8 cellular contexts compared by ENCODE assay signal in the genomic region with DNA sequence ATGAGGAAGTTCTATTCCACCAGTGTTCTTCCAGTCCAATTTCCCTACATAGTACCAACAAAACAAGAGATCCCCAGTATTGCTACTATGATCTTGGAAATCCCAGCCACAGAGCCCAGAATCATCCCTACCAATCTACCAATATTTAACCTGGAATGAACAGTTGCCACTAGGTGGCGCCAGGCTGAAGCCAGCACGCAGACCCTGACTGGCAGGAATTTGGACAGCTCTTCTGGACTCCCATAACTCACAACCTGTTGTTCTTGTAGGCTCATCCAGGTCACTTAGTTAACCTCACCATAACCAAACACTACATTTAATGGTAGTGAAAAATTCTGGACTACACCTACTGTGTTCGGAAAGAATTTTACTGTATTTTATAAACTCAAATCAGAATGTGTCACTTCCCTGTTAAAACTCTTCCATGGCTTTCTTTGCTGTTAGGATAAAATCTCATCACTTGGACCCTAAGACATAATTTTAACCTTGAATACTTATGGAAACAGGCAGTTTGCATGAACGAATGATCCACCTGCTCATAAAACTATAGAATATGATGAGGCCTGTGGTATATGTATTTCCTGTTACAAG. TPM values are rescaled to one million over a fixed set of nuclear protein-coding genes. Genes with fewer than 3 reads are reported as not detected.
DNase-seq lines count a peak whose midpoint lies in the region; ATAC-seq and TF ChIP-seq lines count a peak whose summit lies in the region.

No MANE protein-coding gene starts in this region.

- no peak overlapping the region for H3K4me3 ChIP-seq in AG10803 (ENCODE audit: low read length)

- ATAC-seq in GM18867 (IDR thresholded peaks at IDR 0.05; ENCODE audit: unreplicated experiment) (peak; percentile 69), HG03097 (IDR thresholded peaks at IDR 0.05; ENCODE audit: low FRiP score, unreplicated experiment) (peak; percentile 89)

- peak; percentile 94 for TF ChIP-seq CTCF in AG10803 (conservative IDR thresholded peaks at IDR 0.05; ENCODE audit: low read length)

- DNase-seq in AG10803 (ENCODE audit: low read depth) (peak; percentile 57), NCI-H2171 treated with DMSO at 0.1 percent for 48 hours (lab: John Stamatoyannopoulos, UW) (peak; percentile 59), dermis microvascular lymphatic vessel endothelial cell (ENCODE audit: low read depth in 2 of 2) (peak; percentile 42 to 69), lung microvascular endothelial cell (ENCODE audit: low read depth in 2 of 2) (peak; percentile 68 to 77)
- peak; percentile 62 for DNase-seq in activated CD4-positive, CD25-positive, alpha-beta regulatory T cell treated with anti-CD3 and anti-CD28 coated beads, Interleukin-2, amount 50 U/mL, for 72 hours
- peak; percentile 23 for DNase-seq in stimulated activated CD8-positive, alpha-beta memory T cell treated with anti-CD3 and anti-CD28 coated beads, Interleukin-7, amount 100 ng/mL, for 24 hours (ENCODE audit: low read depth)

RNA-seq across cellular contexts. Expression of a gene that starts 59.8 kb away (rescaled TPM):
- total RNA-seq in dermis microvascular lymphatic vessel endothelial cell (not detected in 2 replicates), lung microvascular endothelial cell (not detected in 2 replicates)
